23 cellular contexts compared by ENCODE assay signal in genomic region chr14:63523735-63524408, GRCh38. TPM values are rescaled to one million over a fixed set of nuclear protein-coding genes. Genes with fewer than 3 reads are reported as not detected.
DNase-seq lines count a peak whose midpoint lies in the region; ATAC-seq and TF ChIP-seq lines count a peak whose summit lies in the region.
"Had no signal": no experiment of that assay in that cellular context is flagged by ENCODE, and none has a peak within 500 bp of the region (broad histone marks: within the 10 kb centered on the region; RNA-seq: fewer than 3 reads in every experiment).

No MANE protein-coding gene starts in this region.

- WGBS in SK-N-SH (ENCODE audit: low lambda C conversion rate): 64% methylated on average over 4 of the region's 4 CpGs
- WGBS in transverse colon (ENCODE audit: low coverage in 1 of 2), 2 donors: 43 to 58% methylated on average over 4 of the region's 4 CpGs

- H3K4me2 ChIP-seq in SK-N-SH: no peak overlapping the region
- H3K4me2 ChIP-seq: neural progenitor cell had no signal

- H3K4me1 ChIP-seq in left ventricle myocardium inferior (peaks cover 19% of the 10 kb centered on the region), SK-N-SH (ENCODE audit: control insufficient read depth in 1 of 2, insufficient read depth in 2 of 2, low read depth in 1 of 2, low read length in 1 of 2) (peaks cover 0 to 15% of the 10 kb centered on the region in 2 experiments; a peak in 2 of 4 replicates), transverse colon (peaks cover 17 to 32% (median 29%) of the 10 kb centered on the region in 4 donors)
- H3K4me1 ChIP-seq: neural progenitor cell, prostate gland had no signal

- no peak overlapping the region for H2AFZ ChIP-seq in SK-N-SH (ENCODE audit: low read depth)
- H2AFZ ChIP-seq: neural progenitor cell had no signal

- H3K27ac ChIP-seq in left ventricle myocardium inferior (replicated peaks): no peak overlapping the region
- H3K27ac ChIP-seq in SK-N-SH (ENCODE audit: low read depth in 2 of 2, low read length in 1 of 2): peak overlapping the region; percentile 28 to 96; a peak in 3 of 4 replicates
- H3K27ac ChIP-seq in transverse colon: peak overlapping the region; percentile 75 to 90 (median 79)
- H3K27ac ChIP-seq: neural progenitor cell, prostate gland, testis had no signal

- H3K9ac ChIP-seq in SK-N-SH: no peak overlapping the region
- H3K9ac ChIP-seq: neural progenitor cell had no signal

- POLR2A ChIA-PET in SK-N-SH (lab: Yijun Ruan, JAX): no interaction called here

- H3F3A ChIP-seq in SK-N-SH (replicated peaks; ENCODE audit: insufficient read depth): peaks cover 8% of the 10 kb centered on the region

- H3K36me3 ChIP-seq in left ventricle myocardium inferior: peaks cover 11% of the 10 kb centered on the region
- peaks cover 0 to 3% of the 10 kb centered on the region in 2 experiments for H3K36me3 ChIP-seq in SK-N-SH (replicated peaks in 1 of 2; ENCODE audit: control insufficient read depth in 1 of 2, insufficient read depth in 2 of 2, low read length in 1 of 2)
- H3K36me3 ChIP-seq in transverse colon: no peaks in the 10 kb centered on the region
- H3K36me3 ChIP-seq: neural progenitor cell, prostate gland had no signal

- no peaks in the 10 kb centered on the region for H3K27me3 ChIP-seq in left ventricle myocardium inferior (ENCODE audit: low read depth)
- no peaks in the 10 kb centered on the region for H3K27me3 ChIP-seq in SK-N-SH (ENCODE audit: insufficient read depth)
- H3K27me3 ChIP-seq in transverse colon: no peaks in the 10 kb centered on the region
- H3K27me3 ChIP-seq: neural progenitor cell, testis had no signal

- H3K4me3 ChIP-seq in left ventricle myocardium inferior (no peak overlapping the region), SK-N-SH (ENCODE audit: low read depth in 2 of 2, low read length in 1 of 2) (no peak overlapping the region), transverse colon (no peak overlapping the region), foreskin fibroblast (ENCODE audit: low read depth in 1 of 2, low read length in 2 of 2) (no peak overlapping the region)
- H3K4me3 ChIP-seq: neural progenitor cell, prostate gland, testis had no signal

- no peaks in the 10 kb centered on the region for H3K9me3 ChIP-seq in left ventricle myocardium inferior (replicated peaks)
- H3K9me3 ChIP-seq in SK-N-SH: no peaks in the 10 kb centered on the region
- no peaks in the 10 kb centered on the region for H3K9me3 ChIP-seq in transverse colon
- H3K9me3 ChIP-seq: prostate gland, testis had no signal

- TF ChIP-seq POLR2A in transverse colon (IDR thresholded peaks at IDR 0.05): no peak

- TF ChIP-seq CTCF in left ventricle myocardium inferior (IDR thresholded peaks at IDR 0.05; ENCODE audit: borderline replicate concordance) (no peak), SK-N-SH (IDR thresholded peaks at IDR 0.05) (no peak), transverse colon (IDR thresholded peaks at IDR 0.05) (no peak), foreskin fibroblast (IDR thresholded peaks at IDR 0.05; ENCODE audit: low read depth, low read length) (no peak)

- H3K9me2 ChIP-seq in SK-N-SH: no peaks in the 10 kb centered on the region

- ATAC-seq in Right ventricle myocardium superior (ENCODE audit: poor library complexity): peak; percentile 43
- ATAC-seq in left colon: peak; percentile 34
- no peak for ATAC-seq in GM18520 (IDR thresholded peaks at IDR 0.05; ENCODE audit: unreplicated experiment)
- ATAC-seq in GM19463 (IDR thresholded peaks at IDR 0.05; ENCODE audit: unreplicated experiment): no peak

- in situ Hi-C loops in transverse colon (cut with MboI; ENCODE audit: low pct_ligation_motif_present in 1 of 4, low pct_unique_long_range_greater_than_20kb in 1 of 4, low sequenced_read_pairs in 3 of 4): no loop called here

- peak in 1 of 2 experiments; percentile 71; a peak in 1 of 4 replicates for TF ChIP-seq EP300 in SK-N-SH (IDR thresholded peaks at IDR 0.05; ENCODE audit: borderline replicate concordance in 1 of 2, low read depth in 1 of 2, low read length in 1 of 2)
- no peak for TF ChIP-seq EP300 in transverse colon (IDR thresholded peaks at IDR 0.05; ENCODE audit: low read depth)

- no peak for DNase-seq in Right ventricle myocardium superior
- DNase-seq in left ventricle myocardium inferior: no peak
- peak; percentile 68 for DNase-seq in SK-N-SH
- no peak for DNase-seq in left colon
- no peak for DNase-seq in transverse colon
- no peak for DNase-seq in foreskin fibroblast
- DNase-seq: activated CD4-positive, alpha-beta T cell treated with anti-CD3 and anti-CD28 coated beads, Interleukin-2, amount 10 ng/mL, durations not matched to agents 24 days and 14 days; activated CD8-positive, alpha-beta memory T cell treated with anti-CD3 and anti-CD28 coated beads, Interleukin-2, amount 50 U/mL, for 4 hours; activated gamma-delta T cell; dermis blood vessel endothelial cell; H9; hypothalamus; NCI-H1092 treated with DMSO at 0.1 percent for 48 hours; NCI-H2107; NCI-H526; OCI-M1; SHP77; stimulated activated CD4-positive, alpha-beta T cell treated with anti-CD3 and anti-CD28 coated beads, Interleukin-1b, Interleukin-23, amount 100 ng/mL, for 48 hours; testis had no signal

- H3K79me2 ChIP-seq in SK-N-SH (ENCODE audit: insufficient read depth): peaks cover 83% of the 10 kb centered on the region

- H4K20me1 ChIP-seq in SK-N-SH (ENCODE audit: insufficient read depth): peaks cover 26% of the 10 kb centered on the region

- CTCF ChIA-PET in SK-N-SH (lab: Yijun Ruan, JAX): interaction anchor here (1.1 to 1.3 kb wide), 3 partner anchors 13 to 135 kb away, joined by 3 read pairs; no protein-coding TSS in a partner anchor

- 0 out of 2 replicates have a peak, but pooled peaks have one; percentile 1 for TF ChIP-seq RAD21 in SK-N-SH (IDR thresholded peaks at IDR 0.05; ENCODE audit: low read length)

- intact Hi-C loops in Right ventricle myocardium superior (cut with DNase I): no loop called here
- intact Hi-C loops in left ventricle myocardium inferior (cut with micrococcal nuclease): no loop called here
- intact Hi-C loops in left colon (cut with DNase I, micrococcal nuclease): no loop called here
- intact Hi-C loops in transverse colon (cut with DNase I; ENCODE audit: low total_unique reads): no loop called here

TF ChIP-seq in SK-N-SH, 30 proteins besides CTCF, POLR2A, EP300 and RAD21:
- TF ChIP-seq JUND (IDR thresholded peaks at IDR 0.05) (no peak), IRF3 (IDR thresholded peaks at IDR 0.05; ENCODE audit: low read depth, low read length) (no peak), CHD2 (IDR thresholded peaks at IDR 0.05; ENCODE audit: low read length, partially characterized antibody) (peak; percentile 66), RCOR1 (IDR thresholded peaks at IDR 0.05; ENCODE audit: low read length) (peak; percentile 71; the same call in 1 of the 2 replicates), GATA2 (CRISPR knock-in tag; IDR thresholded peaks at IDR 0.05) (peak; percentile 44; the same call in 1 of the 2 replicates)

RNA-seq across cellular contexts. Expression of gene PPP2R5E, which starts 19.3 kb away (rescaled TPM):
- 32.9 TPM for total RNA-seq in Right ventricle myocardium superior
- 34.5 TPM for total RNA-seq in left ventricle myocardium inferior
- polyA plus RNA-seq in SK-N-SH (2012; rRNA removed): 4.0 and 4.4 TPM in 2 replicates
- polyA plus RNA-seq in SK-N-SH (2012; cell fraction: cytosol; rRNA removed): 10.4 and 12.2 TPM in 2 replicates
- 6.7 and 7.0 TPM in 2 replicates for polyA plus RNA-seq in SK-N-SH (2012; cell fraction: nucleus; rRNA removed)
- total RNA-seq in left colon: 10 to 100 TPM; 54.2 to 57.2 TPM
- 10 to 100 TPM; 10.5 to 45.2 (median 27.8) TPM for total RNA-seq in transverse colon

Comparison
In these comparisons a context has a peak if more than half of its experiments do, and no peak if none do; other contexts are left out.
1. ATAC-seq: peak in Right ventricle myocardium superior (single experiment) and left colon (single experiment); none in GM18520 (single experiment) and GM19463 (single experiment).